ENCODE assay signal across 8 cellular contexts in the genomic region with DNA sequence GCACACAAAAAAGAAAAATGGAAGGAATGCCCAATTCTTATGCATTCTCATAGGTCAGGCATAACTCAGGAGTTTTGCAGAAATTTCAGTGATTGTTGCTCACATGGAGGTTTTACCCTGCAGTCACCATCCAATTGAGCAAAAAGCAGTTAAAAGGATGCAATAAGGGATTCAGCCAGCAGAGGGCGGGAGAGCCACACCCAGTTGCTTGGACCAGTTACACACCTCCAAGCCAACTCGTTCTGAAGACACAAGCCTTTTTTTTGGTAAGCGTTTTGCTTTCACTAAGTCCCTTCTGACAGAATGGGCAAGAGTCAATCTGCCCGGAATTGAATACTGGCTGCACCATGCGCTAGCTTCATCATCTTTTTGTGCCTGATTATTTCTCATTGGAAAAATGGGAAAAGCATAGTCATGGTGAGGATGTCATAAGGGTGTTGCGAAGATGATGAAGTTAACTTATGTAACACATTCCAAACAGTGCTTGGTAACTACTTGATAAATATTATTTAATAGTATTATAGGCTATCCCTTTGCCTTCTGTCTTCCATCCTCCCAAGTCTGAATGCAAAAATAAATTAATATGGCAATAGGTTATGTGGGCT.
DNase-seq lines count a peak whose midpoint lies in the region; ATAC-seq and TF ChIP-seq lines count a peak whose summit lies in the region.

No MANE protein-coding gene starts in this region.

- TF ChIP-seq CTCF in AG10803 (conservative IDR thresholded peaks at IDR 0.05; ENCODE audit: low read length) (peak; percentile 98), colonic mucosa (IDR thresholded peaks at IDR 0.05) (peak; percentile 82)

- H3K27ac ChIP-seq in colonic mucosa, result no peak overlapping the region

- intact Hi-C loops in colonic mucosa (cut with DNase I), result loop anchor here (10.0 kb wide), 1 partner anchor 1774 kb away; no protein-coding TSS in a partner anchor

- ATAC-seq in GM18907 (IDR thresholded peaks at IDR 0.05; ENCODE audit: unreplicated experiment) (peak; percentile 80), HG03103 (IDR thresholded peaks at IDR 0.05; ENCODE audit: low read depth, unreplicated experiment) (peak; percentile 94), left lobe of liver (peak; percentile 99)

- H3K4me3 ChIP-seq in AG10803 (ENCODE audit: low read length) (no peak overlapping the region), colonic mucosa (no peak overlapping the region)

- no peaks in the 10 kb centered on the region for H3K4me1 ChIP-seq in colonic mucosa

- H3K27me3 ChIP-seq in colonic mucosa, result no peaks in the 10 kb centered on the region

- DNase-seq in AG10803 (ENCODE audit: low read depth), result peak; percentile 78
- peak; percentile 40 for DNase-seq in NCI-H2227 (lab: John Stamatoyannopoulos, UW; ENCODE audit: unreplicated experiment)
- DNase-seq in activated CD4-positive, alpha-beta T cell treated with anti-CD3 and anti-CD28 coated beads for 1 hour, result peak; percentile 12
- DNase-seq in colonic mucosa, result peak; percentile 67
- DNase-seq in left lobe of liver (ENCODE audit: low spot score), result peak; percentile 73
- DNase-seq in stimulated activated CD4-positive, alpha-beta T cell treated with anti-CD3 and anti-CD28 coated beads, Interleukin-4, amount 100 ng/mL, for 48 hours (ENCODE audit: low read depth in 2 of 2), result peak; percentile 55 to 62

- no peaks in the 10 kb centered on the region for H3K36me3 ChIP-seq in colonic mucosa

- H3K9ac ChIP-seq in colonic mucosa (ENCODE audit: low read depth in 2 of 2, low read length in 2 of 2), result no peak overlapping the region

- no peaks in the 10 kb centered on the region for H3K9me3 ChIP-seq in colonic mucosa

Comparison
In these comparisons a context has a peak if more than half of its experiments do, and no peak if none do; other contexts are left out.
1. DNase-seq: peak in every context shown above with its lines; median percentile 78 in AG10803; 73 in left lobe of liver; 67 in colonic mucosa; 58 in stimulated activated CD4-positive, alpha-beta T cell treated with anti-CD3 and anti-CD28 coated beads, Interleukin-4, amount 100 ng/mL, for 48 hours; 40 in NCI-H2227; 12 in activated CD4-positive, alpha-beta T cell treated with anti-CD3 and anti-CD28 coated beads for 1 hour.